Comparison of ENCODE assay signal across 8 cellular contexts in the genomic region with DNA sequence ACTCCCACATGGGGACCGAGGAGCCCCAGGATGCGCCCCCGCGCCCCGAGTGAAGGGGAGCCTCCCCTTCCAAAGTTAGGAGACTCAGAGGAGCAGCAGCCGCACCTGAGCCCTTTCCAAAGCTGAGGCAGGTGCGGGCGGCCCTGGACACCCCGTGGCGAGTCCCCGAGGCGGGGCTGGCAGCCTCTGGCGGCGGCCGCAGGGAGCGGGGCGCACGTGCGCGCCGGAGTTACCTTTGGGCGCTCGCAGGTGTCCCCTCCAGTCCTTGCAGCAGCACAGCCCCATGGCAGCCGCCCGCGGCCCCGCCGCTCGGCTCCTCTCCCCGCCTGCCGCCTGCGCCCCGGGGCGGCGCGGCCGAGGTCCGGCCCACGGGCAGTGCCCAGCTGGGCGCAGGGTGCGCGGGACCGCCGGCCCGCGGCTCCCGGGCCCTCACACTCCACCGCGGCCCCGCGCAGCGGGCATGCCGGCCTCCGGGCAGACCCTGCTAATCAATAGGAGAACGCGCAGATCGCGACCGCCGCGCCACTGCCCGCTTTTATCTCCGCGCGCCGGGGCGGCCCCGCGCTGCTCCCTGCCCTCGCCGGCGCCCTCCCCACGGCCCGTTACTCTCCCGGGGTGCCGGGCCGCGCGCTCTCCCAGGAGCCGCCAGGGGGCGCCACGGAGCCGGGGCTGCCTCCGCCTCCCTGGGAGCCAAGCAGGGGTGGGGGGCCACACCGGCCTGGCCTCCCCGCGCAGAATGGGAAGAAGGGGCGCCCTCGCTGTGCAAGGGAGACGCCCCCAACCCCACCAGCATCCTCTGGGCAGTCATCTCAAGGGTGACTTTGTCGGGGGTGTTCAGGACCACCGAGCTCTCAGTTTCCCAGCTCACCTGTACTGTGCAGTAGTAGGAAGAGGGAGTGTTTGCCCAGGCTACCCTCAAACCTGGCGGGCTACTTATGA.
DNase-seq lines count a peak whose midpoint lies in the region; ATAC-seq and TF ChIP-seq lines count a peak whose summit lies in the region.

No MANE protein-coding gene starts in this region.

- TF ChIP-seq CTCF in 22Rv1 (IDR thresholded peaks at IDR 0.05) (peak; percentile 88), GM12873 (IDR thresholded peaks at IDR 0.05; ENCODE audit: insufficient read depth, low read depth, low read length, missing control alignments) (peak; percentile 57), VCaP (conservative IDR thresholded peaks at IDR 0.05) (peak; percentile 68), left ventricle myocardium inferior (IDR thresholded peaks at IDR 0.05; ENCODE audit: borderline replicate concordance) (peak; percentile 57)

- no peak overlapping the region for H3K9ac ChIP-seq in skeletal muscle satellite cell (ENCODE audit: low read depth, low read length)

- H3K27ac ChIP-seq in 22Rv1, result no peak overlapping the region
- no peak overlapping the region; the same call in 1 of the 2 replicates for H3K27ac ChIP-seq in VCaP
- H3K27ac ChIP-seq in left ventricle myocardium inferior (replicated peaks), result no peak overlapping the region

- peak overlapping the region; percentile 77 for H3K4me2 ChIP-seq in skeletal muscle satellite cell (ENCODE audit: low read length)

- ATAC-seq in GM18861 (IDR thresholded peaks at IDR 0.05; ENCODE audit: unreplicated experiment), result no peak

- H3K4me3 ChIP-seq in left ventricle myocardium inferior (peak overlapping the region; percentile 68), skeletal muscle satellite cell (ENCODE audit: low read length) (peak overlapping the region; percentile 59)

- H3K36me3 ChIP-seq in left ventricle myocardium inferior (no peaks in the 10 kb centered on the region), skeletal muscle satellite cell (ENCODE audit: insufficient read depth, low read length) (peaks cover 14% of the 10 kb centered on the region)

- H3K27me3 ChIP-seq in left ventricle myocardium inferior (ENCODE audit: low read depth), result peaks cover 21% of the 10 kb centered on the region
- no peaks in the 10 kb centered on the region for H3K27me3 ChIP-seq in skeletal muscle satellite cell (ENCODE audit: control insufficient read depth, insufficient read depth, low read length)

- H3K9me3 ChIP-seq in left ventricle myocardium inferior (replicated peaks), result no peaks in the 10 kb centered on the region
- no peaks in the 10 kb centered on the region for H3K9me3 ChIP-seq in skeletal muscle satellite cell (replicated peaks; ENCODE audit: low read length)

- H3K4me1 ChIP-seq in left ventricle myocardium inferior (peaks cover 13% of the 10 kb centered on the region), skeletal muscle satellite cell (ENCODE audit: control insufficient read depth, insufficient read depth, low read length) (peaks cover 63% of the 10 kb centered on the region)

- intact Hi-C loops in left ventricle myocardium inferior (cut with micrococcal nuclease), result no loop called here

- DNase-seq in left ventricle myocardium inferior (no peak), NCI-H2107 (lab: John Stamatoyannopoulos, UW) (no peak)
- no peak for DNase-seq in activated CD4-positive, CD25-positive, alpha-beta regulatory T cell treated with anti-CD3 and anti-CD28 coated beads, Interleukin-2, amount 50 U/mL, for 72 hours
